ENCODE assay signal across 25 cellular contexts in genomic region chr16:5756969-5757368, GRCh38.
DNase-seq lines count a peak whose midpoint lies in the region; ATAC-seq and TF ChIP-seq lines count a peak whose summit lies in the region.
"Had no signal": no experiment of that assay in that cellular context is flagged by ENCODE, and none has a peak within 500 bp of the region (broad histone marks: within the 10 kb centered on the region; RNA-seq: fewer than 3 reads in every experiment).

No MANE protein-coding gene starts in this region.

- H3K27ac ChIP-seq in C4-2B (no peak overlapping the region), Karpas-422 (ENCODE audit: low read length) (no peak overlapping the region)
- H3K27ac ChIP-seq: dorsolateral prefrontal cortex, psoas muscle, sigmoid colon had no signal

- TF ChIP-seq CTCF in C4-2B (conservative IDR thresholded peaks at IDR 0.05): peak; percentile 18

- no peaks in the 10 kb centered on the region for H3K9me2 ChIP-seq in Karpas-422 (replicated peaks; ENCODE audit: insufficient read depth, low read length)

- no peaks in the 10 kb centered on the region for H3K27me3 ChIP-seq in Karpas-422 (ENCODE audit: low read length)
- H3K27me3 ChIP-seq: sigmoid colon had no signal

- peak; percentile 41 for DNase-seq in Karpas-422
- peak; percentile 13 for DNase-seq in RPMI8226
- DNase-seq in iPS-NIHi11 (ENCODE audit: low spot score): peak; percentile 39
- no peak for DNase-seq in stimulated activated naive CD4-positive, alpha-beta T cell (lab: John Stamatoyannopoulos, UW)
- DNase-seq in HK-2 (ENCODE audit: unreplicated experiment): no peak
- DNase-seq in DMS79 treated with DMSO at 0.1 percent for 48 hours (lab: John Stamatoyannopoulos, UW): no peak
- DNase-seq: activated CD4-positive, alpha-beta T cell treated with anti-CD3 and anti-CD28 coated beads for 48 hours; activated gamma-delta T cell; activated naive CD8-positive, alpha-beta T cell treated with anti-CD3 and anti-CD28 coated beads, Interleukin-2, amount 10 ng/mL, durations not matched to agents 7 days and 5 days; activated T-cell treated with anti-CD3 and anti-CD28 coated beads, Interleukin-2, amount 50 U/mL, for 24 hours; CD8-positive, alpha-beta memory T cell; central memory CD4-positive, alpha-beta T cell; DMS53; dorsolateral prefrontal cortex; left ventricle myocardium superior; NCI-H1092 treated with DMSO at 0.1 percent for 48 hours; NCI-H187; NCI-H2171 treated with DMSO at 0.1 percent for 48 hours; NCI-H526 treated with DMSO at 0.1 percent for 48 hours; psoas muscle; sigmoid colon; stimulated activated CD4-positive, alpha-beta T cell treated with anti-CD3 and anti-CD28 coated beads, Interleukin-15, amount 100 ng/mL, for 24 hours had no signal

- no peaks in the 10 kb centered on the region for H3K79me2 ChIP-seq in Karpas-422 (ENCODE audit: low read length)

- ATAC-seq in HG03097 (IDR thresholded peaks at IDR 0.05; ENCODE audit: low FRiP score, unreplicated experiment): no peak
- ATAC-seq: left ventricle myocardium superior, psoas muscle, Right ventricle myocardium inferior had no signal

- no peaks in the 10 kb centered on the region for H3K9me3 ChIP-seq in Karpas-422 (ENCODE audit: low read length)
- H3K9me3 ChIP-seq: psoas muscle, sigmoid colon had no signal

- H3K4me2 ChIP-seq in Karpas-422 (ENCODE audit: low read depth, low read length, poor library complexity, severe bottlenecking): no peak overlapping the region

- no peak overlapping the region for H3K4me3 ChIP-seq in Karpas-422 (ENCODE audit: low read length)
- H3K4me3 ChIP-seq: dorsolateral prefrontal cortex, psoas muscle, sigmoid colon had no signal

- no peaks in the 10 kb centered on the region for H3K36me3 ChIP-seq in Karpas-422 (ENCODE audit: insufficient read depth, low read length)
- H3K36me3 ChIP-seq: sigmoid colon had no signal

- no peak overlapping the region for H3K9ac ChIP-seq in Karpas-422 (ENCODE audit: low read length)

- H2AFZ ChIP-seq in Karpas-422 (ENCODE audit: low read length): no peak overlapping the region

- no peaks in the 10 kb centered on the region for H3K4me1 ChIP-seq in Karpas-422 (ENCODE audit: low read length)
- H3K4me1 ChIP-seq: psoas muscle, sigmoid colon had no signal

- no peaks in the 10 kb centered on the region for H4K20me1 ChIP-seq in Karpas-422 (ENCODE audit: insufficient read depth, low read depth, low read length)

Comparison
In these comparisons a context has a peak if more than half of its experiments do, and no peak if none do; other contexts are left out.
1. DNase-seq: peak in Karpas-422 (single experiment), RPMI8226 (single experiment) and iPS-NIHi11 (single experiment); none in stimulated activated naive CD4-positive, alpha-beta T cell (0 of 6), HK-2 (single experiment) and DMS79 treated with DMSO at 0.1 percent for 48 hours (single experiment).